Comparison of ENCODE assay signal across 8 cellular contexts in the genomic region with DNA sequence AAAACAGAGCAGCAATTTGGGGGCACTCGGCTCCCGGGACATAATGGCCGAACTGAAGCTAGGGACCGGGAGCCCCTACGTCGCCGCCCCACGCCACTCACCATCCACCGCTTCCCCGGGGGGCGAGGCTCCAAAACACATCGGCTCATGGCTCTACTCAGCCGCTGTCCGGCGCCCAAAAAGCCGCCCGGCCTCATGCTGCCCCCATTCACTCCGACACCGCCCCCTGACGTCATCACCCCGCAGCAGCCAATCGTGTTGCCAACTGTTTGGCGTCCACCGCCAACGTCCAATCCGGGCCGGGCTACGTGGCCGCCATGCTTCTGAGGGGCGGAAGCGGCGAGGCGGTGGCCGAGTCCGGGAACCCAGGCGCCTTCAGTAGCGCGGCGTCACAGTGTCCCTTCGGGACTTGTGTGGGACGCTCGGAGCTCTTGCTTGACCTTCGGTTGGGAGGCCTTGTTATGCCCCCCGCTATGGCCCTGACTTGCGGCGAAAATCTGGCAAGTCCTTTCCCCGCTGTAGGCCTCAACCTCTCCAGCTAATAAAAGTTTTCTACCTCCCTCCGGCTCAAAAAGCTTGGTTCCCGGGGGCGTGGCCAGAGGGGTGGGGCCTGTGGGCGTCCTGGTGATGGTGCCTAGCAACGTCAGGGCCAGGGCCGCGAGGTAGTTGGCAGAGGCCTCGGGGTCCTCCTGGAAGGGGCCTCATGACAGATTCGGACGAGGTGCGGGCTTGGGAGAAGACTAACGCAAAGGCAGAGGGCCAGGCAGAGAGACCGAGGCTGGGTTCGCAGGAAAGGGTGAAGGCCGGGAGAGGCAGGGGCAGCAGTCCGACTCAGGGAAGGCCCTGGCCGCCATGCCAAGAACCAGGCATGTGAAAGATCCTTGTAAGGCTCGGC. TPM values are rescaled to one million over a fixed set of nuclear protein-coding genes. Genes with fewer than 3 reads are reported as not detected.
A peak's percentile ranks its signal among the peaks of the same experiment; 100 is the strongest.
DNase-seq lines count a peak whose midpoint lies in the region; ATAC-seq and TF ChIP-seq lines count a peak whose summit lies in the region.

A gene with protein sequence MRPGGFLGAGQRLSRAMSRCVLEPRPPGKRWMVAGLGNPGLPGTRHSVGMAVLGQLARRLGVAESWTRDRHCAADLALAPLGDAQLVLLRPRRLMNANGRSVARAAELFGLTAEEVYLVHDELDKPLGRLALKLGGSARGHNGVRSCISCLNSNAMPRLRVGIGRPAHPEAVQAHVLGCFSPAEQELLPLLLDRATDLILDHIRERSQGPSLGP (minus strand): TSS at position 221 of the 895 bp plus-strand sequence. CDS start 24 bp downstream, at position 197.
A gene with protein sequence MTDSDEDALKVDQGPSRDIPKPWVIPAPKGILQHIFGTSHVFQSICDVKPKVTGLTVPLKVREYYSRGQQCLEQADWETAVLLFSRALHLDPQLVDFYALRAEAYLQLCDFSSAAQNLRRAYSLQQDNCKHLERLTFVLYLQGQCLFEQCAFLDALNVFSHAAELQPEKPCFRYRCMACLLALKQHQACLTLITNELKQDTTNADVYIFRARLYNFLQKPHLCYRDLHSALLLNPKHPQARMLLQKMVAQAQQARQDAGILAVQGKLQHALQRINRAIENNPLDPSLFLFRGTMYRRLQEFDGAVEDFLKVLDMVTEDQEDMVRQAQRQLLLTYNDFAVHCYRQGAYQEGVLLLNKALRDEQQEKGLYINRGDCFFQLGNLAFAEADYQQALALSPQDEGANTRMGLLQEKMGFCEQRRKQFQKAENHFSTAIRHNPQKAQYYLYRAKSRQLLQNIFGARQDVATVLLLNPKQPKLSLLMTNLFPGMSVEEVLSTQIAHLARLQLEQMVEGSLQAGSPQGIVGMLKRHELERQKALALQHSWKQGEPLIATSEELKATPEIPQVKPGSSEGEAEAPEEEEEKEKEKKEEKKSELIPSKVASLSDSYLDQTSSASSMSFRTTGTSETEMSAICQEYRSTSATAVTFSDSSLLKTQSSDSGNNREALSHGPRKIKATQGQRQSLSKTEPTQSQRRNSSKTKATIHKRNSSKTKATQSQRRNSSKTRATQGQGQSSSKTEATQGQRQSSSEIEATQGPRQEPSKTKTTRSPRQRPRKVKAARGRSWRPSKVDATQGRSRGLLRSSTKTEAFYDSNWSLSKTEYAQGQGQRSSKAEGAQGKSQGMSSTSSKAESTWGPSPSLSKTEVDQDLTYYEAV (plus strand): TSS at position 637 of the 895 bp plus-strand sequence. CDS start 67 bp downstream, at position 704.

- ATAC-seq in GM23338, result peak; percentile 89
- ATAC-seq in naive B cell (ENCODE audit: low read depth in 2 of 2), result peak; percentile 95 to 96
- ATAC-seq in stimulated activated effector memory CD8-positive, alpha-beta T cell treated with anti-CD3 and anti-CD28 coated beads, Interleukin-12 subunit alpha, Interleukin-12 subunit beta, amount 100 ng/mL, for 72 hours, result peak; percentile 94

- H3K27ac ChIP-seq in DOHH2 (ENCODE audit: low read depth, low read length) (no peak within 1 kb of the TSS), GM23338 (ENCODE audit: low read depth) (no peak within 1 kb of the TSS)

- H3F3A ChIP-seq in DOHH2 (ENCODE audit: control insufficient read depth, insufficient read depth) (no peaks in the 10 kb centered on the region), GM23338 (replicated peaks; ENCODE audit: low read depth) (0 out of 2 replicates have a peak, but pooled peaks cover 7% of the 10 kb centered on the region)

- H3K36me3 ChIP-seq in DOHH2 (ENCODE audit: control insufficient read depth, low read length) (no peaks in the 10 kb centered on the region), GM23338 (ENCODE audit: insufficient read depth) (no peaks in the 10 kb centered on the region)

- H4K20me1 ChIP-seq in DOHH2 (ENCODE audit: control insufficient read depth, insufficient read depth, low read depth, low read length) (no peaks in the 10 kb centered on the region), GM23338 (replicated peaks; ENCODE audit: insufficient read depth) (no peaks in the 10 kb centered on the region)

- no peaks in the 10 kb centered on the region for H3K9me3 Mint-ChIP-seq in GM23338
- H3K9me3 Mint-ChIP-seq in naive B cell, result no peaks in the 10 kb centered on the region
- no peaks in the 10 kb centered on the region for H3K9me3 Mint-ChIP-seq in stimulated activated effector memory CD8-positive, alpha-beta T cell treated with anti-CD3 and anti-CD28 coated beads, Interleukin-12 subunit alpha, Interleukin-12 subunit beta, amount 100 ng/mL, for 72 hours

- peaks cover 15% of the 10 kb centered on the region for H3K27me3 Mint-ChIP-seq in GM23338 (ENCODE audit: insufficient read depth, low read depth, poor library complexity)
- H3K27me3 Mint-ChIP-seq in naive B cell, result no peaks in the 10 kb centered on the region

- H3K9me2 ChIP-seq in DOHH2 (replicated peaks; ENCODE audit: control insufficient read depth, low read length) (no peaks in the 10 kb centered on the region), GM23338 (ENCODE audit: insufficient read depth) (no peaks in the 10 kb centered on the region)

- H3K4me3 ChIP-seq in DOHH2 (ENCODE audit: low read length) (peak within 1 kb of the TSS; percentile 93), GM23338 (peak within 1 kb of the TSS; percentile 66)

- peaks cover 22% of the 10 kb centered on the region for H3K4me1 Mint-ChIP-seq in GM23338
- H3K4me1 Mint-ChIP-seq in naive B cell, result peaks cover 23 to 35% (median 28%) of the 10 kb centered on the region in 3 donors
- H3K4me1 Mint-ChIP-seq in stimulated activated effector memory CD8-positive, alpha-beta T cell treated with anti-CD3 and anti-CD28 coated beads, Interleukin-12 subunit alpha, Interleukin-12 subunit beta, amount 100 ng/mL, for 72 hours, result peaks cover 46% of the 10 kb centered on the region

- H3K4me1 ChIP-seq in DOHH2 (ENCODE audit: control insufficient read depth, low read length) (peaks cover 23% of the 10 kb centered on the region), GM23338 (ENCODE audit: insufficient read depth) (peaks cover 10% of the 10 kb centered on the region)

- peak within 1 kb of the TSS; percentile 98 for H3K4me3 Mint-ChIP-seq in GM23338
- H3K4me3 Mint-ChIP-seq in naive B cell, result peak within 1 kb of the TSS; percentile 88 to 100 (median 98)
- peak within 1 kb of the TSS; percentile 94 for H3K4me3 Mint-ChIP-seq in stimulated activated effector memory CD8-positive, alpha-beta T cell treated with anti-CD3 and anti-CD28 coated beads, Interleukin-12 subunit alpha, Interleukin-12 subunit beta, amount 100 ng/mL, for 72 hours

- H3K79me2 ChIP-seq in DOHH2 (ENCODE audit: control insufficient read depth, low read length) (no peaks in the 10 kb centered on the region), GM23338 (replicated peaks; ENCODE audit: insufficient read depth) (no peaks in the 10 kb centered on the region)

- H3K36me3 Mint-ChIP-seq in GM23338 (ENCODE audit: low read depth), result no peaks in the 10 kb centered on the region
- no peaks in the 10 kb centered on the region for H3K36me3 Mint-ChIP-seq in naive B cell
- H3K36me3 Mint-ChIP-seq in stimulated activated effector memory CD8-positive, alpha-beta T cell treated with anti-CD3 and anti-CD28 coated beads, Interleukin-12 subunit alpha, Interleukin-12 subunit beta, amount 100 ng/mL, for 72 hours, result peaks cover 20% of the 10 kb centered on the region

- H3K4me2 ChIP-seq in DOHH2 (ENCODE audit: low read length) (peak within 1 kb of the TSS; percentile 96), GM23338 (peak within 1 kb of the TSS; percentile 95)

- H3K27ac Mint-ChIP-seq in GM23338, result peak within 1 kb of the TSS; percentile 77
- H3K27ac Mint-ChIP-seq in naive B cell, result peak within 1 kb of the TSS; percentile 89 to 99 (median 96)
- peak within 1 kb of the TSS; percentile 95 for H3K27ac Mint-ChIP-seq in stimulated activated effector memory CD8-positive, alpha-beta T cell treated with anti-CD3 and anti-CD28 coated beads, Interleukin-12 subunit alpha, Interleukin-12 subunit beta, amount 100 ng/mL, for 72 hours

- no peaks in the 10 kb centered on the region for H3K9me3 ChIP-seq in DOHH2 (ENCODE audit: control insufficient read depth, insufficient read depth, low read length)

- H3K27me3 ChIP-seq in DOHH2 (ENCODE audit: control insufficient read depth, low read length) (no peaks in the 10 kb centered on the region), GM23338 (ENCODE audit: insufficient read depth) (no peaks in the 10 kb centered on the region)

- peak within 1 kb of the TSS; percentile 94 for H2AFZ ChIP-seq in GM23338

- no peak for TF ChIP-seq CTCF in DOHH2 (IDR thresholded peaks at IDR 0.05; ENCODE audit: low read depth, low read length, poor library complexity, severe bottlenecking)
- no peak for TF ChIP-seq CTCF in GM23338 (conservative IDR thresholded peaks at IDR 0.05; ENCODE audit: low read depth in 2 of 2)

- DNase-seq in GM23338 (ENCODE audit: low spot score), result peak; percentile 99
- DNase-seq in Kasumi-1 (lab: John Stamatoyannopoulos, UW), result peak; percentile 90 to 92
- peak; percentile 99 for DNase-seq in RKO (ENCODE audit: low spot score)
- DNase-seq in activated T-helper 1 cell treated with anti-CD3 and anti-CD28 coated beads, Interleukin-2, amount 50 U/mL, for 16 hours (ENCODE audit: low read depth in 1 of 2, low spot score in 1 of 2), result peak; percentile 95 to 96
- DNase-seq in fibroblast of gingiva (ENCODE audit: low read depth), result peak; percentile 94
- DNase-seq in naive B cell, result peak; percentile 97
- DNase-seq in stimulated activated effector memory CD8-positive, alpha-beta T cell treated with anti-CD3 and anti-CD28 coated beads, Interleukin-12 subunit alpha, Interleukin-12 subunit beta, amount 100 ng/mL, for 72 hours (ENCODE audit: low spot score in 2 of 2), result peak; percentile 92 to 98

TF ChIP-seq in GM23338, 12 proteins besides CTCF, POLR2A, EP300 and RAD21 (continues in another document):
- TF ChIP-seq JUNB (IDR thresholded peaks at IDR 0.05; ENCODE audit: unreplicated experiment), result no peak
- no peak for TF ChIP-seq NANOG (IDR thresholded peaks at IDR 0.05; ENCODE audit: borderline replicate concordance)
- TF ChIP-seq CREB1 (CRISPR knock-in tag; IDR thresholded peaks at IDR 0.05; ENCODE audit: low read depth), result peak; percentile 97

RNA-seq across cellular contexts. Expression of the first gene that starts in this region (rescaled TPM):
- 9.5 and 15.1 TPM in 2 replicates for total RNA-seq in GM23338 (2014; rRNA removed; shearing (Covaris generic))
- polyA plus RNA-seq in GM23338 (2016; fragmentation: Nextera tagmentation; extraction: Ambion mirVana) (18.6 and 18.9 TPM in 2 replicates), naive B cell (ENCODE audit: low read depth in 6 of 6) (10 to 100 TPM in 3 of 6 donors, 1 to 10 TPM in 3; 7.0 to 25.2 (median 10.5) TPM)

RNA-seq across cellular contexts. Expression of the second gene that starts in this region (rescaled TPM):
- total RNA-seq in GM23338 (2014; rRNA removed; shearing (Covaris generic)), result not detected in 2 replicates
- polyA plus RNA-seq in GM23338 (2016; fragmentation: Nextera tagmentation; extraction: Ambion mirVana), result not detected in 2 replicates
- under 1 TPM in 1 of 6 donors, not detected in 5; 0.66 TPM for polyA plus RNA-seq in naive B cell (ENCODE audit: low read depth in 6 of 6)
